Comparison of ENCODE assay signal across 18 cellular contexts in the genomic region with DNA sequence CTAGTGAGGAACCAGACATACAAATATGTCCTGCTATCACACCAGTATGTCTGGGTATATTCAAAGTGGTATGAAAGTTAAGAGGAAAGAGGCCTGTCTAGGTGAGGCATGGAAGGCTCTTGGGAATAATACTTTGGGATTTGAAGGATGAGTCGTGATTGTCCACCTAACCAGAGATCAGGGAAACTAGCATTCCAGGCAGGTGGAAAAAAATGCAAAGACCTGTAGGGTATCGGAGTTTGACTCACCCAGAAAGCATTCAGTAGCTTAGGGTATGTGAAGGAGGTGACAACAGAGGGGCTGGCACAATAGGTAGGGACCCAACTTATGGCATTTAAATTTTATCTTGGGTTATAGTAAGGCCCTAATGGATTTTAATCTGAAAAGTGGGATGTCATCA. TPM values are rescaled to one million over a fixed set of nuclear protein-coding genes. Genes with fewer than 3 reads are reported as not detected.
DNase-seq lines count a peak whose midpoint lies in the region; ATAC-seq, FAIRE-seq and TF ChIP-seq lines count a peak whose summit lies in the region.
"Had no signal": no experiment of that assay in that cellular context is flagged by ENCODE, and none has a peak within 500 bp of the region (broad histone marks: within the 10 kb centered on the region; RNA-seq: fewer than 3 reads in every experiment).

No MANE protein-coding gene starts in this region.

- H3K79me2 ChIP-seq in keratinocyte (ENCODE audit: control insufficient read depth, insufficient read depth, low read length) = peaks cover 51% of the 10 kb centered on the region

- H3K27me3 ChIP-seq in breast epithelium (no peaks in the 10 kb centered on the region), keratinocyte (ENCODE audit: control insufficient read depth, extremely low read depth, insufficient read depth, low read length) (no peaks in the 10 kb centered on the region), subcutaneous abdominal adipose tissue (ENCODE audit: control insufficient read depth in 5 of 5, insufficient read depth in 4 of 5, low read length in 5 of 5) (no peaks in the 10 kb centered on the region), foreskin keratinocyte (no peaks in the 10 kb centered on the region)
- H3K27me3 ChIP-seq: brain microvascular endothelial cell had no signal

- no peak overlapping the region for H3K9ac ChIP-seq in keratinocyte (ENCODE audit: control insufficient read depth, extremely low read depth, insufficient read depth, low read length)
- no peak overlapping the region for H3K9ac ChIP-seq in subcutaneous abdominal adipose tissue (ENCODE audit: low read length in 5 of 5)

- peak overlapping the region in 1 of 2 donors; percentile 92 for H3K27ac ChIP-seq in breast epithelium
- H3K27ac ChIP-seq in keratinocyte (ENCODE audit: control insufficient read depth, insufficient read depth, low read length) = no peak overlapping the region
- H3K27ac ChIP-seq in subcutaneous abdominal adipose tissue (ENCODE audit: low read depth, low read length) = peak overlapping the region; percentile 90
- H3K27ac ChIP-seq in foreskin keratinocyte = no peak overlapping the region

- no peak overlapping the region for H2AFZ ChIP-seq in keratinocyte (ENCODE audit: control insufficient read depth, low read length)

- H3K4me3 Mint-ChIP-seq in MCF 10A (ENCODE audit: unreplicated experiment) (peak overlapping the region; percentile 79), activated B cell treated with CpG ODN at 0.5 μM for 24 hours (peak overlapping the region; percentile 89)

- H3K4me1 ChIP-seq in breast epithelium (peaks cover 0 to 13% of the 10 kb centered on the region in 2 donors), keratinocyte (ENCODE audit: control insufficient read depth, extremely low read depth, insufficient read depth, low read length) (peaks cover 35% of the 10 kb centered on the region), subcutaneous abdominal adipose tissue (ENCODE audit: control insufficient read depth in 5 of 5, insufficient read depth in 5 of 5, low read length in 5 of 5) (peaks cover 27 to 68% (median 65%) of the 10 kb centered on the region in 5 donors), foreskin keratinocyte (no peaks in the 10 kb centered on the region)

- H3K9me1 ChIP-seq in keratinocyte (ENCODE audit: control insufficient read depth, extremely low read depth, insufficient read depth, low read length) = peaks cover 2% of the 10 kb centered on the region

- no peaks in the 10 kb centered on the region for H3K27me3 Mint-ChIP-seq in MCF 10A (ENCODE audit: insufficient read depth, unreplicated experiment)
- H3K27me3 Mint-ChIP-seq in activated B cell treated with CpG ODN at 0.5 μM for 24 hours = no peaks in the 10 kb centered on the region

- BruUV-seq in MCF 10A (replicated peaks; lab: Mats Ljungman, UMichigan) = no TSS peak

- H3K36me3 Mint-ChIP-seq in MCF 10A (ENCODE audit: insufficient read depth, unreplicated experiment) = peaks cover 28% of the 10 kb centered on the region
- H3K36me3 Mint-ChIP-seq in activated B cell treated with CpG ODN at 0.5 μM for 24 hours (ENCODE audit: low read depth) = peaks cover 45% of the 10 kb centered on the region

- intact Hi-C loops in MCF 10A (cut with micrococcal nuclease) (loop anchor here (5.0 to 10.0 kb wide), 2 partner anchors 192 to 621 kb away; partner anchors contain the start of gene ZNF800), breast epithelium (cut with DNase I; ENCODE audit: low total_unique reads) (no loop called here), activated B cell treated with CpG ODN at 0.5 μM for 24 hours (cut with micrococcal nuclease) (loop anchor here (5.0 to 10.0 kb wide), 2 partner anchors 242 to 521 kb away; no protein-coding TSS in a partner anchor)

- TF ChIP-seq CTCF in MCF 10A (IDR thresholded peaks at IDR 0.05; ENCODE audit: unreplicated experiment) (no peak), breast epithelium (IDR thresholded peaks at IDR 0.05) (no peak), activated B cell treated with CpG ODN at 0.5 μM for 24 hours (IDR thresholded peaks at IDR 0.05) (no peak), keratinocyte (optimal IDR thresholded peaks at IDR 0.05 in 1 of 3, IDR thresholded peaks at IDR 0.05 in 1 of 3, conservative IDR thresholded peaks at IDR 0.05 in 1 of 3; ENCODE audit: extremely low read depth in 1 of 3, insufficient read depth in 2 of 3, low read length in 3 of 3) (no peak), foreskin keratinocyte (conservative IDR thresholded peaks at IDR 0.05) (no peak)

- H4K20me1 ChIP-seq in keratinocyte (ENCODE audit: control insufficient read depth, extremely low read depth, insufficient read depth, low read length) = no peaks in the 10 kb centered on the region

- DNase-seq in MCF 10A (ENCODE audit: unreplicated experiment) (no peak), breast epithelium (ENCODE audit: low spot score in 2 of 2) (no peak), activated B cell treated with CpG ODN at 0.5 μM for 24 hours (no peak), keratinocyte (ENCODE audit: low read depth, low spot score) (no peak), hepatic stellate cell (ENCODE audit: low spot score) (no peak), foreskin keratinocyte (no peak)
- DNase-seq: AML-193; brain microvascular endothelial cell; HCEC 1CT; NCI-H1105; NCI-H446; stimulated activated CD4-positive, alpha-beta T cell treated with anti-CD3 and anti-CD28 coated beads, Interleukin-4, amount 100 ng/mL, for 24 hours; stimulated activated naive CD4-positive, alpha-beta T cell treated with Interleukin-2 at 50 U/mL for 16 hours; T-helper 9 cell had no signal

- H3K4me3 ChIP-seq in breast epithelium = no peak overlapping the region
- no peak overlapping the region for H3K4me3 ChIP-seq in keratinocyte (ENCODE audit: control insufficient read depth in 2 of 3, extremely low read depth in 1 of 3, insufficient read depth in 2 of 3, low read depth in 1 of 3, low read length in 3 of 3)
- H3K4me3 ChIP-seq in subcutaneous abdominal adipose tissue (ENCODE audit: low read depth in 1 of 5, low read length in 5 of 5) = peak overlapping the region in 2 of 5 donors; percentile 83 to 84

- H3K9me3 ChIP-seq in breast epithelium (no peaks in the 10 kb centered on the region), keratinocyte (ENCODE audit: control insufficient read depth, low read depth, low read length) (no peaks in the 10 kb centered on the region), subcutaneous abdominal adipose tissue (ENCODE audit: control insufficient read depth in 5 of 5, low read length in 5 of 5) (no peaks in the 10 kb centered on the region)

- no peaks in the 10 kb centered on the region for H3K9me3 Mint-ChIP-seq in MCF 10A (ENCODE audit: unreplicated experiment)
- no peaks in the 10 kb centered on the region for H3K9me3 Mint-ChIP-seq in activated B cell treated with CpG ODN at 0.5 μM for 24 hours

- no peak for TF ChIP-seq POLR2A in breast epithelium (IDR thresholded peaks at IDR 0.05)

- CTCF ChIA-PET in MCF 10A (lab: Yijun Ruan, JAX) = interaction anchor here (0.7 to 1.4 kb wide), 3 partner anchors 9 to 623 kb away, joined by 3 to 4 read pairs (median 3); partner anchors contain the start of gene ZNF800
- CTCF ChIA-PET in activated B cell treated with CpG ODN at 0.5 μM for 24 hours (lab: Charles Lee) = no interaction called here

- POLR2A ChIA-PET in MCF 10A (lab: Yijun Ruan, JAX) = interaction anchor here (0.9 to 5.1 kb wide), 5 partner anchors 65 to 199 kb away, joined by 3 to 41 read pairs (median 10); partner anchors contain the start of genes SND1 and ZNF800
- POLR2A ChIA-PET in activated B cell treated with CpG ODN at 0.5 μM for 24 hours (lab: Charles Lee) = interaction anchor here (1.3 to 2.5 kb wide), 3 partner anchors 26 to 193 kb away, joined by 3 to 12 read pairs (median 8); partner anchors contain the start of gene ZNF800

- dilution Hi-C loops in keratinocyte (cut with MboI; ENCODE audit: extremely low pct_ligation_motif_present, low sequenced_read_pairs) = no loop called here

- FAIRE-seq in keratinocyte (lab: Jason Lieb, UNC) = no peak
- FAIRE-seq: RCC 7860 had no signal

- H3K4me2 ChIP-seq in keratinocyte (ENCODE audit: control insufficient read depth, extremely low read depth, insufficient read depth, low read depth, low read length) = peak overlapping the region; percentile 80

- no peak overlapping the region for H3K27ac Mint-ChIP-seq in MCF 10A (ENCODE audit: low read depth, unreplicated experiment)
- peak overlapping the region; percentile 12 for H3K27ac Mint-ChIP-seq in activated B cell treated with CpG ODN at 0.5 μM for 24 hours

- H3K36me3 ChIP-seq in breast epithelium = no peaks in the 10 kb centered on the region
- H3K36me3 ChIP-seq in keratinocyte (ENCODE audit: control insufficient read depth in 2 of 2, extremely low read depth in 1 of 2, insufficient read depth in 2 of 2, low read length in 2 of 2) = peaks cover 16 to 17% of the 10 kb centered on the region in 2 experiments
- H3K36me3 ChIP-seq in subcutaneous abdominal adipose tissue (ENCODE audit: control insufficient read depth in 5 of 5, insufficient read depth in 5 of 5, low read length in 5 of 5) = peaks cover 0 to 36% (median 28%) of the 10 kb centered on the region in 5 donors

- H3K4me1 Mint-ChIP-seq in MCF 10A (ENCODE audit: insufficient read depth, unreplicated experiment) (peaks cover 38% of the 10 kb centered on the region), activated B cell treated with CpG ODN at 0.5 μM for 24 hours (peaks cover 67% of the 10 kb centered on the region)

- ATAC-seq in activated B cell treated with CpG ODN at 0.5 μM for 24 hours (ENCODE audit: low read depth) (no peak), foreskin keratinocyte (no peak), HG03108 (IDR thresholded peaks at IDR 0.05; ENCODE audit: unreplicated experiment) (no peak)

RNA-seq across cellular contexts. Expression of gene GCC1, which starts 0.9 kb away (rescaled TPM):
- 27.7 and 30.2 TPM in 2 replicates for total RNA-seq in MCF 10A (2022)
- 10 to 100 TPM; 17.8 to 23.6 (median 19.0) TPM for total RNA-seq in breast epithelium
- total RNA-seq in activated B cell treated with CpG ODN at 0.5 μM for 24 hours = 22.5 and 23.3 TPM in 2 replicates
- 8.7 to 9.5 TPM (median 8.9 TPM) in 3 replicates for polyA plus RNA-seq in keratinocyte
- 14.9 TPM for polyA plus RNA-seq in keratinocyte (2011; ENCODE audit: low read depth)
- polyA plus RNA-seq in keratinocyte (2011; cell fraction: cytosol; rRNA removed) = 9.2 and 10.0 TPM in 2 replicates
- 12.1 and 12.4 TPM in 2 replicates for polyA plus RNA-seq in keratinocyte (2011; cell fraction: nucleus; rRNA removed)
- 14.7 and 15.2 TPM in 2 replicates for polyA plus RNA-seq in keratinocyte (2012; ENCODE audit: low replicate concordance)
- polyA minus RNA-seq in keratinocyte = 14.7 to 16.9 TPM (median 16.6 TPM) in 3 replicates
- polyA minus RNA-seq in keratinocyte (2011; cell fraction: cytosol; rRNA and poly(A)+ RNA removed) = 13.2 TPM
- 9.4 and 15.2 TPM in 2 replicates for polyA minus RNA-seq in keratinocyte (2011; cell fraction: nucleus; rRNA and poly(A)+ RNA removed)
- total RNA-seq in foreskin keratinocyte = 19.6 and 21.8 TPM in 2 replicates
- polyA plus RNA-seq in foreskin keratinocyte = 8.1 and 8.5 TPM in 2 replicates

RNA-seq across cellular contexts. Expression of gene ARF5, which starts 1.9 kb away (rescaled TPM):
- total RNA-seq in MCF 10A (2022) (109 and 133 TPM in 2 replicates), breast epithelium (100 to 1,000 TPM; 134 to 154 (median 149) TPM), activated B cell treated with CpG ODN at 0.5 μM for 24 hours (110 and 118 TPM in 2 replicates), foreskin keratinocyte (159 and 166 TPM in 2 replicates)
- polyA plus RNA-seq in keratinocyte (258 to 322 TPM (median 274 TPM) in 3 replicates), foreskin keratinocyte (318 and 322 TPM in 2 replicates)
- polyA plus RNA-seq in keratinocyte (2011; ENCODE audit: low read depth) = 663 TPM
- 182 and 307 TPM in 2 replicates for polyA plus RNA-seq in keratinocyte (2011; cell fraction: cytosol; rRNA removed)
- polyA plus RNA-seq in keratinocyte (2011; cell fraction: nucleus; rRNA removed) = 127 and 141 TPM in 2 replicates
- 168 and 215 TPM in 2 replicates for polyA plus RNA-seq in keratinocyte (2012; ENCODE audit: low replicate concordance)
- 106 to 236 TPM (median 144 TPM) in 3 replicates for polyA minus RNA-seq in keratinocyte
- polyA minus RNA-seq in keratinocyte (2011; cell fraction: cytosol; rRNA and poly(A)+ RNA removed) = 167 TPM
- polyA minus RNA-seq in keratinocyte (2011; cell fraction: nucleus; rRNA and poly(A)+ RNA removed) = 40.5 and 42.7 TPM in 2 replicates

RNA-seq across cellular contexts. Expression of gene FSCN3, which starts 7.2 kb away (rescaled TPM):
- total RNA-seq in MCF 10A (2022) = 0.71 TPM in 1 of 2 replicates, not detected in the other
- 1 to 10 TPM in 1 of 3 donors, under 1 TPM in 1, not detected in 1; 0.64 to 1.8 TPM for total RNA-seq in breast epithelium
- total RNA-seq in activated B cell treated with CpG ODN at 0.5 μM for 24 hours = 0.78 and 1.6 TPM in 2 replicates
- 0.31 to 1.2 TPM (median 0.51 TPM) in 3 replicates for polyA plus RNA-seq in keratinocyte
- 0.16 TPM for polyA plus RNA-seq in keratinocyte (2011; ENCODE audit: low read depth)
- 0.46 and 0.87 TPM in 2 replicates for polyA plus RNA-seq in keratinocyte (2011; cell fraction: cytosol; rRNA removed)
- 1.2 and 1.6 TPM in 2 replicates for polyA plus RNA-seq in keratinocyte (2011; cell fraction: nucleus; rRNA removed)
- polyA plus RNA-seq in keratinocyte (2012; ENCODE audit: low replicate concordance) = 0.61 and 0.83 TPM in 2 replicates
- 1.2 TPM in 1 of 3 replicates, not detected in the others for polyA minus RNA-seq in keratinocyte
- polyA minus RNA-seq in keratinocyte (2011; cell fraction: cytosol; rRNA and poly(A)+ RNA removed) = not detected
- polyA minus RNA-seq in keratinocyte (2011; cell fraction: nucleus; rRNA and poly(A)+ RNA removed) = not detected in 2 replicates
- 0.32 and 0.75 TPM in 2 replicates for total RNA-seq in foreskin keratinocyte
- polyA plus RNA-seq in foreskin keratinocyte = 0.20 and 0.35 TPM in 2 replicates

RNA-seq across cellular contexts. Expression of gene PAX4, which starts 31.6 kb away (rescaled TPM):
- total RNA-seq in MCF 10A (2022) (not detected in 2 replicates), breast epithelium (not detected), activated B cell treated with CpG ODN at 0.5 μM for 24 hours (not detected in 2 replicates), foreskin keratinocyte (not detected in 2 replicates)
- polyA plus RNA-seq in keratinocyte (not detected in 3 replicates), foreskin keratinocyte (not detected in 2 replicates)
- not detected for polyA plus RNA-seq in keratinocyte (2011; ENCODE audit: low read depth)
- not detected in 2 replicates for polyA plus RNA-seq in keratinocyte (2011; cell fraction: cytosol; rRNA removed)
- polyA plus RNA-seq in keratinocyte (2011; cell fraction: nucleus; rRNA removed) = not detected in 2 replicates
- not detected in 2 replicates for polyA plus RNA-seq in keratinocyte (2012; ENCODE audit: low replicate concordance)
- polyA minus RNA-seq in keratinocyte = not detected in 3 replicates
- not detected for polyA minus RNA-seq in keratinocyte (2011; cell fraction: cytosol; rRNA and poly(A)+ RNA removed)
- polyA minus RNA-seq in keratinocyte (2011; cell fraction: nucleus; rRNA and poly(A)+ RNA removed) = not detected in 2 replicates
- total RNA-seq: renal cortical epithelial cell had no signal
